Comparison of ENCODE assay signal across 20 cellular contexts in the genomic region with DNA sequence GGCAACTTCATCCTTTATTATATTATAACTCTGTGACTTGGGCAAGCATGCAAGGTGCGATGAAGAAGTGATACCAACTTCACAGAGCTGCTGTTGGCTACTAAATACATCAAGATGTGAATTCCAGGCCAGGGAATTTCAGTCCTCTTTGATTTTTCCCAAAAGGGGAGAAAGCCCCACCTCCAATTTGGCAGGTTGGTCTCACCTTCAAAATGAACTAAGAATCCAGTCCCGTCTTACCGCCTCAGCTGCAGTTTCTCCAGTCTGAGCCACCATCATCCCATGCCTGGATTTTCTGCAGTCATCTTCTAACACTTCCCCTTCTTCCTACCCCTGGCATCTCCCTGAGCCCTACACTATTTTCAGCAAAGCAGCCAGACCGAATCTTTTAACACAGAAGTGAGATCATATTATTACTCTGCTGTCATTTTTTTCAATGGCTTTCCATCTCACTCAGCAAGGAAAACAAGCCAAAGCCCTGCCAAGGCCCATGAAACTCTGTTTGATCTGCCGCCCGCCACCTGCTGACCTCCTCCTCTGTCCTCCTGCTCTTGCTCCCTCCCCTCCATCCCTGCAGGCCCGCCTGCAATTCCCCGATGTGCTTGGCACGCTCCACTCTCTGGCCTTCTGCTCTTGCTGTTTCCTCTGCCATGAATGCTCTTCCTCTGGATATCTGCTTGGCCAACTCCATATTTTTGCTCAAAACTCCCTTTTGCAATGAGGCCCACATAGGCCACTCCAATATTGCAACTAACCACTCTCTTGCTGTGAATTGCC. TPM values are rescaled to one million over a fixed set of nuclear protein-coding genes. Genes with fewer than 3 reads are reported as not detected.
DNase-seq lines count a peak whose midpoint lies in the region; ATAC-seq and TF ChIP-seq lines count a peak whose summit lies in the region.
"Had no signal": no experiment of that assay in that cellular context is flagged by ENCODE, and none has a peak within 500 bp of the region (broad histone marks: within the 10 kb centered on the region; RNA-seq: fewer than 3 reads in every experiment).

No MANE protein-coding gene starts in this region.

- no peaks in the 10 kb centered on the region for H3K27me3 ChIP-seq in H7 (ENCODE audit: control insufficient read depth, insufficient read depth, low read length)
- H3K27me3 ChIP-seq: dorsolateral prefrontal cortex, esophagus muscularis mucosa, SJSA1 had no signal

- intact Hi-C loops in CD14-positive monocyte (cut with micrococcal nuclease): no loop called here

- H3K4me3 ChIP-seq in H7 (ENCODE audit: insufficient read depth, low read depth, low read length): no peak overlapping the region
- H3K4me3 ChIP-seq: dorsolateral prefrontal cortex, esophagus muscularis mucosa, GM23338, SJSA1 had no signal

- ATAC-seq in memory B cell (ENCODE audit: low read depth) (no peak), GM19023 (IDR thresholded peaks at IDR 0.05; ENCODE audit: unreplicated experiment) (no peak)
- ATAC-seq: GM23338 had no signal

- H3K9me3 Mint-ChIP-seq in CD14-positive monocyte (peaks cover 0 to 3% (median 0%) of the 10 kb centered on the region in 7 donors), memory B cell (no peaks in the 10 kb centered on the region)
- H3K9me3 Mint-ChIP-seq in activated CD4-positive, alpha-beta T cell treated with anti-CD3 and anti-CD28 coated beads, Interleukin-2, amount 10 ng/mL, durations not matched to agents 7 days and 5 days: peaks cover 3% of the 10 kb centered on the region
- H3K9me3 Mint-ChIP-seq: activated naive CD4-positive, alpha-beta T cell treated with anti-CD3 and anti-CD28 coated beads, Interleukin-2, amount 10 ng/mL, durations not matched to agents 7 days and 5 days; GM23338 had no signal

- H3K27ac Mint-ChIP-seq in CD14-positive monocyte (peak overlapping the region in 4 of 7 donors; percentile 9 to 62 (median 28)), memory B cell (peak overlapping the region; percentile 73)
- no peak overlapping the region for H3K27ac Mint-ChIP-seq in activated CD4-positive, alpha-beta T cell treated with anti-CD3 and anti-CD28 coated beads, Interleukin-2, amount 10 ng/mL, durations not matched to agents 7 days and 5 days
- H3K27ac Mint-ChIP-seq: activated naive CD4-positive, alpha-beta T cell treated with anti-CD3 and anti-CD28 coated beads, Interleukin-2, amount 10 ng/mL, durations not matched to agents 7 days and 5 days; GM23338 had no signal

- TF ChIP-seq CTCF in CD14-positive monocyte (IDR thresholded peaks at IDR 0.05): no peak

- peaks cover 54% of the 10 kb centered on the region for H3K4me1 Mint-ChIP-seq in CD14-positive monocyte
- peaks cover 34% of the 10 kb centered on the region for H3K4me1 Mint-ChIP-seq in memory B cell
- H3K4me1 Mint-ChIP-seq in activated CD4-positive, alpha-beta T cell treated with anti-CD3 and anti-CD28 coated beads, Interleukin-2, amount 10 ng/mL, durations not matched to agents 7 days and 5 days: peaks cover 29% of the 10 kb centered on the region

- H3K27me3 Mint-ChIP-seq in CD14-positive monocyte (ENCODE audit: low read depth in 3 of 3): peaks cover 0 to 2% (median 0%) of the 10 kb centered on the region in 3 donors
- H3K27me3 Mint-ChIP-seq in memory B cell: no peaks in the 10 kb centered on the region
- no peaks in the 10 kb centered on the region for H3K27me3 Mint-ChIP-seq in activated CD4-positive, alpha-beta T cell treated with anti-CD3 and anti-CD28 coated beads, Interleukin-2, amount 10 ng/mL, durations not matched to agents 7 days and 5 days
- H3K27me3 Mint-ChIP-seq: activated naive CD4-positive, alpha-beta T cell treated with anti-CD3 and anti-CD28 coated beads, Interleukin-2, amount 10 ng/mL, durations not matched to agents 7 days and 5 days had no signal

- no peaks in the 10 kb centered on the region for H3K36me3 ChIP-seq in H7 (replicated peaks; ENCODE audit: control insufficient read depth, insufficient read depth, low read length)
- H3K36me3 ChIP-seq: esophagus muscularis mucosa, SJSA1 had no signal

- POLR2A ChIA-PET in activated CD4-positive, alpha-beta T cell treated with anti-CD3 and anti-CD28 coated beads, Interleukin-2, amount 10 ng/mL, durations not matched to agents 7 days and 5 days (lab: Charles Lee): no interaction called here

- CTCF ChIA-PET in activated CD4-positive, alpha-beta T cell treated with anti-CD3 and anti-CD28 coated beads, Interleukin-2, amount 10 ng/mL, durations not matched to agents 7 days and 5 days (lab: Charles Lee): no interaction called here

- H3K4me3 Mint-ChIP-seq in CD14-positive monocyte (no peak overlapping the region), memory B cell (no peak overlapping the region)
- H3K4me3 Mint-ChIP-seq in activated CD4-positive, alpha-beta T cell treated with anti-CD3 and anti-CD28 coated beads, Interleukin-2, amount 10 ng/mL, durations not matched to agents 7 days and 5 days: no peak overlapping the region
- H3K4me3 Mint-ChIP-seq: activated naive CD4-positive, alpha-beta T cell treated with anti-CD3 and anti-CD28 coated beads, Interleukin-2, amount 10 ng/mL, durations not matched to agents 7 days and 5 days; GM23338 had no signal

- H3K36me3 Mint-ChIP-seq in CD14-positive monocyte: peaks cover 3 to 6% of the 10 kb centered on the region in 2 donors
- H3K36me3 Mint-ChIP-seq in memory B cell: no peaks in the 10 kb centered on the region
- peaks cover 5% of the 10 kb centered on the region for H3K36me3 Mint-ChIP-seq in activated CD4-positive, alpha-beta T cell treated with anti-CD3 and anti-CD28 coated beads, Interleukin-2, amount 10 ng/mL, durations not matched to agents 7 days and 5 days (ENCODE audit: low read depth)
- H3K36me3 Mint-ChIP-seq: activated naive CD4-positive, alpha-beta T cell treated with anti-CD3 and anti-CD28 coated beads, Interleukin-2, amount 10 ng/mL, durations not matched to agents 7 days and 5 days had no signal

- DNase-seq in CD14-positive monocyte (ENCODE audit: low spot score) (no peak), H7 (peak; percentile 41), SHP77 (lab: John Stamatoyannopoulos, UW) (peak; percentile 27 to 69), memory B cell (ENCODE audit: low spot score in 2 of 2) (no peak)
- no peak for DNase-seq in activated CD4-positive, alpha-beta T cell treated with anti-CD3 and anti-CD28 coated beads, Interleukin-2, amount 10 ng/mL, durations not matched to agents 7 days and 5 days
- DNase-seq in stimulated activated CD8-positive, alpha-beta memory T cell treated with anti-CD3 and anti-CD28 coated beads, Interleukin-4, amount 100 ng/mL, for 48 hours: no peak
- DNase-seq: activated CD4-positive, CD25-positive, alpha-beta regulatory T cell treated with anti-CD3 and anti-CD28 coated beads, Interleukin-2, amount 50 U/mL, for 72 hours; activated naive CD4-positive, alpha-beta T cell treated with anti-CD3 and anti-CD28 coated beads, Interleukin-2, amount 10 ng/mL, durations not matched to agents 7 days and 5 days; AML-193; Calu3; GF-D8; MM.1S; posterior cingulate gyrus; stimulated activated CD4-positive, alpha-beta T cell treated with anti-CD3 and anti-CD28 coated beads, Interleukin-4, amount 100 ng/mL, for 4 hours; T-helper 9 cell had no signal

RNA-seq across cellular contexts. Expression of a gene that starts 45.9 kb away (rescaled TPM):
- polyA plus RNA-seq in CD14-positive monocyte: 10 to 100 TPM; 51.9 to 59.1 TPM
- total RNA-seq in H7 (2014; rRNA removed; shearing (Covaris generic)): not detected in 2 replicates
- 10 to 100 TPM; 60.3 to 67.9 TPM for total RNA-seq in activated CD4-positive, alpha-beta T cell treated with anti-CD3 and anti-CD28 coated beads, Interleukin-2, amount 10 ng/mL, durations not matched to agents 7 days and 5 days
- total RNA-seq: GM23338 had no signal
- polyA plus RNA-seq: GM23338 had no signal

Comparison
In these comparisons a context has a peak if more than half of its experiments do, and no peak if none do; other contexts are left out.
1. DNase-seq: peak in H7 (single experiment) and SHP77 (2 of 2); none in CD14-positive monocyte (single experiment), memory B cell (0 of 2), activated CD4-positive, alpha-beta T cell treated with anti-CD3 and anti-CD28 coated beads, Interleukin-2, amount 10 ng/mL, durations not matched to agents 7 days and 5 days (single experiment) and stimulated activated CD8-positive, alpha-beta memory T cell treated with anti-CD3 and anti-CD28 coated beads, Interleukin-4, amount 100 ng/mL, for 48 hours (single experiment).
2. RNA of a gene that starts 45.9 kb away (total RNA-seq): 60.3 to 67.9 TPM in activated CD4-positive, alpha-beta T cell treated with anti-CD3 and anti-CD28 coated beads, Interleukin-2, amount 10 ng/mL, durations not matched to agents 7 days and 5 days; not detected in H7; every median in the first group is over 10 times any median in the second.